9 cellular contexts compared by ENCODE assay signal in genomic region chr7:47724335-47724982, GRCh38.
DNase-seq lines count a peak whose midpoint lies in the region; FAIRE-seq and TF ChIP-seq lines count a peak whose summit lies in the region.
"Had no signal": no experiment of that assay in that cellular context is flagged by ENCODE, and none has a peak within 500 bp of the region (broad histone marks: within the 10 kb centered on the region; RNA-seq: fewer than 3 reads in every experiment).

No MANE protein-coding gene starts in this region.

- peak overlapping the region; percentile 92 to 97 for H3K18ac ChIP-seq in mesenchymal stem cell (ENCODE audit: low read depth in 1 of 2, low read length in 2 of 2)

- H2AK5ac ChIP-seq in mesenchymal stem cell (ENCODE audit: low read length, severe bottlenecking): peak overlapping the region; percentile 99

- peak overlapping the region; percentile 28 for H3K9ac ChIP-seq in astrocyte (ENCODE audit: low read length)
- no peak overlapping the region for H3K9ac ChIP-seq in mesenchymal stem cell (ENCODE audit: low read length)

- peaks cover 17% of the 10 kb centered on the region for H3K4me1 ChIP-seq in astrocyte (ENCODE audit: insufficient read depth, low read length)
- peaks cover 23% of the 10 kb centered on the region for H3K4me1 ChIP-seq in mesenchymal stem cell (ENCODE audit: control insufficient read depth, insufficient read depth, low read depth, low read length)

- H3K4me1 Mint-ChIP-seq in astrocyte (ENCODE audit: low read depth, unreplicated experiment): peaks cover 14% of the 10 kb centered on the region

- peak overlapping the region; percentile 69 to 94 for H3K4ac ChIP-seq in mesenchymal stem cell (ENCODE audit: low read depth in 1 of 2, low read length in 2 of 2)

- H3K36me3 ChIP-seq in BJ (ENCODE audit: control insufficient read depth, insufficient read depth, low read length) (no peaks in the 10 kb centered on the region), astrocyte (ENCODE audit: insufficient read depth, low read length) (no peaks in the 10 kb centered on the region), mesenchymal stem cell (ENCODE audit: control insufficient read depth in 1 of 2, insufficient read depth in 2 of 2, low read depth in 1 of 2, low read length in 2 of 2) (no peaks in the 10 kb centered on the region)

- no peaks in the 10 kb centered on the region for H3K79me2 ChIP-seq in astrocyte (ENCODE audit: insufficient read depth, low read length)

- peak overlapping the region; percentile 6 for H2BK15ac ChIP-seq in mesenchymal stem cell (ENCODE audit: low read depth, poor library complexity, severe bottlenecking)

- peak overlapping the region; percentile 73 for H3K27ac Mint-ChIP-seq in astrocyte (ENCODE audit: unreplicated experiment)

- peaks cover 1% of the 10 kb centered on the region for H3K36me3 Mint-ChIP-seq in astrocyte (ENCODE audit: low read depth, unreplicated experiment)

- H3K27me3 ChIP-seq in BJ (ENCODE audit: control insufficient read depth, insufficient read depth, low read length) (no peaks in the 10 kb centered on the region), astrocyte (ENCODE audit: insufficient read depth, low read length) (no peaks in the 10 kb centered on the region), mesenchymal stem cell (ENCODE audit: control insufficient read depth in 1 of 2, insufficient read depth in 1 of 2, low read length in 2 of 2) (peaks cover 0 to 30% of the 10 kb centered on the region in 2 experiments)

- peak overlapping the region in 1 of 2 experiments; percentile 98 for H3K14ac ChIP-seq in mesenchymal stem cell (ENCODE audit: low read length in 2 of 2)

- no peaks in the 10 kb centered on the region for H3K79me1 ChIP-seq in mesenchymal stem cell (replicated peaks; ENCODE audit: low read length, poor library complexity, severe bottlenecking)

- no peaks in the 10 kb centered on the region for H3K9me3 Mint-ChIP-seq in astrocyte (ENCODE audit: unreplicated experiment)

- H2BK12ac ChIP-seq in mesenchymal stem cell (ENCODE audit: low read length in 2 of 2): peak overlapping the region; percentile 75 to 100

- POLR2A ChIA-PET in BJ (lab: Charles Lee): interaction anchor here (0.6 kb wide), 1 partner anchor 51 kb away, joined by 4 read pairs; no protein-coding TSS in a partner anchor

- DNase-seq in BJ (ENCODE audit: low read depth): peak; percentile 60
- peak; percentile 84 for DNase-seq in HTR-8/SVneo (ENCODE audit: insufficient read length, low spot score)
- peak; percentile 90 for DNase-seq in astrocyte (ENCODE audit: low read depth)
- DNase-seq in mesenchymal stem cell: peak; percentile 71
- DNase-seq in activated CD8-positive, alpha-beta memory T cell treated with anti-CD3 and anti-CD28 coated beads, Interleukin-2, amount 50 U/mL, for 4 hours: no peak
- no peak for DNase-seq in activated effector memory CD4-positive, alpha-beta T cell treated with anti-CD3 and anti-CD28 coated beads, Interleukin-2, amount 50 U/mL, for 16 hours
- no peak for DNase-seq in ureter (ENCODE audit: low spot score)
- no peak for DNase-seq in stimulated activated naive CD4-positive, alpha-beta T cell (lab: John Stamatoyannopoulos, UW)
- DNase-seq: activated CD4-positive, CD25-positive, alpha-beta regulatory T cell had no signal

- CTCF ChIA-PET in BJ (lab: Yijun Ruan, JAX): interaction anchor here (1.1 to 1.4 kb wide), 3 partner anchors 9 to 13 kb away, joined by 4 read pairs; no protein-coding TSS in a partner anchor

- peak overlapping the region in 1 of 2 experiments; percentile 46 for H3K23ac ChIP-seq in mesenchymal stem cell (ENCODE audit: low read length in 2 of 2)

- H4K91ac ChIP-seq in mesenchymal stem cell (ENCODE audit: low read length): peak overlapping the region; percentile 96

- peaks cover 3% of the 10 kb centered on the region for H3K27me3 Mint-ChIP-seq in astrocyte (ENCODE audit: low read depth, unreplicated experiment)

- H3K4me3 Mint-ChIP-seq in astrocyte (ENCODE audit: unreplicated experiment): peak overlapping the region; percentile 17

- peak overlapping the region; percentile 73 for H3K4me2 ChIP-seq in astrocyte (ENCODE audit: low read length)
- no peak overlapping the region for H3K4me2 ChIP-seq in mesenchymal stem cell (ENCODE audit: low read length, poor library complexity, severe bottlenecking)

- H4K20me1 ChIP-seq in astrocyte (ENCODE audit: insufficient read depth, low read length): no peaks in the 10 kb centered on the region

- H3K27ac ChIP-seq in astrocyte (ENCODE audit: low read depth, low read length) (peak overlapping the region; percentile 49), mesenchymal stem cell (ENCODE audit: low read length, poor library complexity, severe bottlenecking) (peak overlapping the region; percentile 84)

- peak overlapping the region; percentile 80 for H2BK120ac ChIP-seq in mesenchymal stem cell (ENCODE audit: low read depth, low read length)

- FAIRE-seq in HTR-8/SVneo (lab: Jason Lieb, UNC) (peak; percentile 66), astrocyte (lab: Jason Lieb, UNC) (no peak)

- H4K8ac ChIP-seq in mesenchymal stem cell (ENCODE audit: low read length): peak overlapping the region; percentile 93

- TF ChIP-seq CTCF in BJ (IDR thresholded peaks at IDR 0.05; ENCODE audit: insufficient read depth, low read depth, low read length) (0 out of 2 replicates have a peak, but pooled peaks have one; percentile 1), astrocyte (IDR thresholded peaks at IDR 0.05; ENCODE audit: insufficient read depth, low read depth, low read length) (no peak)

- H3K9me3 ChIP-seq in astrocyte (ENCODE audit: insufficient read depth, low read depth, low read length) (no peaks in the 10 kb centered on the region), mesenchymal stem cell (ENCODE audit: control insufficient read depth, low read length) (no peaks in the 10 kb centered on the region)

- H2BK5ac ChIP-seq in mesenchymal stem cell (ENCODE audit: low read depth, low read length, poor library complexity, severe bottlenecking): peak overlapping the region; percentile 86

- H3K4me3 ChIP-seq in BJ (ENCODE audit: low read depth, low read length) (no peak overlapping the region), astrocyte (ENCODE audit: insufficient read depth, low read depth, low read length) (no peak overlapping the region), mesenchymal stem cell (ENCODE audit: insufficient read depth in 1 of 2, low read depth in 1 of 2, low read length in 2 of 2) (no peak overlapping the region)

- WGBS in mesenchymal stem cell: 67% methylated on average over 8 of the region's 12 CpGs

- peak overlapping the region; percentile 39 for H2AFZ ChIP-seq in astrocyte (ENCODE audit: low read depth, low read length)
- H2AFZ ChIP-seq in mesenchymal stem cell (ENCODE audit: low read depth, low read length): no peak overlapping the region

Comparison
In these comparisons a context has a peak if more than half of its experiments do, and no peak if none do; other contexts are left out.
1. DNase-seq: peak in BJ (single experiment), HTR-8/SVneo (single experiment), astrocyte (single experiment) and mesenchymal stem cell (single experiment); none in activated CD8-positive, alpha-beta memory T cell treated with anti-CD3 and anti-CD28 coated beads, Interleukin-2, amount 50 U/mL, for 4 hours (single experiment), activated effector memory CD4-positive, alpha-beta T cell treated with anti-CD3 and anti-CD28 coated beads, Interleukin-2, amount 50 U/mL, for 16 hours (single experiment), ureter (single experiment) and stimulated activated naive CD4-positive, alpha-beta T cell (0 of 6).